Comparison of ENCODE assay signal across 24 cellular contexts in genomic region chr7:46071076-46071475, GRCh38.
DNase-seq lines count a peak whose midpoint lies in the region; FAIRE-seq and TF ChIP-seq lines count a peak whose summit lies in the region.
"Had no signal": no experiment of that assay in that cellular context is flagged by ENCODE, and none has a peak within 500 bp of the region (broad histone marks: within the 10 kb centered on the region; RNA-seq: fewer than 3 reads in every experiment).

No MANE protein-coding gene starts in this region.

- FAIRE-seq in frontal cortex (lab: Jason Lieb, UNC): no peak
- FAIRE-seq: A204.1, endometrium had no signal

- DNase-seq in MCF 10A (ENCODE audit: unreplicated experiment) (peak; percentile 45), breast epithelium (ENCODE audit: low spot score in 2 of 2) (no peak), astrocyte of the cerebellum (ENCODE audit: low read depth) (peak; percentile 87), fibroblast of villous mesenchyme (ENCODE audit: low read depth) (peak; percentile 37), iPS-NIHi7 (ENCODE audit: extremely low spot score) (no peak), NCI-H146 treated with DMSO at 0.1 percent for 48 hours (lab: John Stamatoyannopoulos, UW; ENCODE audit: unreplicated experiment) (no peak), glomerular visceral epithelial cell (ENCODE audit: extremely low spot score) (no peak), frontal cortex (ENCODE audit: low spot score in 2 of 2) (no peak)
- DNase-seq: activated CD4-positive, alpha-beta memory T cell treated with anti-CD3 and anti-CD28 coated beads for 36 hours; activated effector memory CD4-positive, alpha-beta T cell treated with anti-CD3 and anti-CD28 coated beads, Interleukin-2, amount 50 U/mL, for 16 hours; activated naive CD8-positive, alpha-beta T cell treated with anti-CD3 and anti-CD28 coated beads, Interleukin-2, amount 50 U/mL, for 24 hours; activated T-cell treated with anti-CD3 and anti-CD28 coated beads for 4 hours; Caco-2; DMS79 treated with DMSO at 0.1 percent for 48 hours; NCI-H146; NCI-H526; retina; tibial artery had no signal

- no peaks in the 10 kb centered on the region for H3K36me3 Mint-ChIP-seq in MCF 10A (ENCODE audit: insufficient read depth, unreplicated experiment)
- H3K36me3 Mint-ChIP-seq: activated CD4-positive, alpha-beta memory T cell treated with anti-CD3 and anti-CD28 coated beads for 36 hours; WTC11 had no signal

- TF ChIP-seq CTCF in MCF 10A (IDR thresholded peaks at IDR 0.05; ENCODE audit: unreplicated experiment): no peak
- no peak for TF ChIP-seq CTCF in breast epithelium (IDR thresholded peaks at IDR 0.05)
- TF ChIP-seq CTCF in astrocyte of the cerebellum (IDR thresholded peaks at IDR 0.05; ENCODE audit: low read depth, low read length, missing control alignments): no peak
- TF ChIP-seq CTCF in fibroblast of villous mesenchyme (IDR thresholded peaks at IDR 0.05; ENCODE audit: insufficient read depth, low read depth, low read length): no peak

- no peak overlapping the region for H3K27ac Mint-ChIP-seq in MCF 10A (ENCODE audit: low read depth, unreplicated experiment)
- H3K27ac Mint-ChIP-seq: activated CD4-positive, alpha-beta memory T cell treated with anti-CD3 and anti-CD28 coated beads for 36 hours; activated naive CD8-positive, alpha-beta T cell treated with anti-CD3 and anti-CD28 coated beads, Interleukin-2, amount 50 U/mL, for 24 hours; dendritic cell treated with granulocyte-macrophage colony-stimulating factor and Interleukin-4, amounts not matched to agents 40 ng/mL and 50 ng/mL, for 4 days; stimulated activated naive CD8-positive, alpha-beta T cell treated with anti-CD3 and anti-CD28 coated beads, Interleukin-15, Interleukin-2, amounts not matched to agents 100 ng/mL and 50 ng/mL, for 24 hours; WTC11 had no signal

- no peak for TF ChIP-seq POLR2A in breast epithelium (IDR thresholded peaks at IDR 0.05)

- in situ Hi-C loops in astrocyte of the cerebellum (cut with HindIII; ENCODE audit: low sequenced_read_pairs): no loop called here

- H3K27me3 ChIP-seq in breast epithelium: no peaks in the 10 kb centered on the region
- H3K27me3 ChIP-seq: cardiac muscle cell, tibial artery had no signal

- H3K4me1 Mint-ChIP-seq in MCF 10A (ENCODE audit: insufficient read depth, unreplicated experiment): peaks cover 7% of the 10 kb centered on the region
- H3K4me1 Mint-ChIP-seq: activated naive CD8-positive, alpha-beta T cell treated with anti-CD3 and anti-CD28 coated beads, Interleukin-2, amount 50 U/mL, for 24 hours had no signal

- intact Hi-C loops in MCF 10A (cut with micrococcal nuclease) (no loop called here), breast epithelium (cut with DNase I; ENCODE audit: low total_unique reads) (no loop called here)

- H3K9me3 Mint-ChIP-seq in MCF 10A (ENCODE audit: unreplicated experiment): no peaks in the 10 kb centered on the region
- H3K9me3 Mint-ChIP-seq: activated CD4-positive, alpha-beta memory T cell treated with anti-CD3 and anti-CD28 coated beads for 36 hours; activated naive CD8-positive, alpha-beta T cell treated with anti-CD3 and anti-CD28 coated beads, Interleukin-2, amount 50 U/mL, for 24 hours; stimulated activated naive CD8-positive, alpha-beta T cell treated with anti-CD3 and anti-CD28 coated beads, Interleukin-15, Interleukin-2, amounts not matched to agents 100 ng/mL and 50 ng/mL, for 24 hours; WTC11 had no signal

- H3K9me3 ChIP-seq in breast epithelium: no peaks in the 10 kb centered on the region
- H3K9me3 ChIP-seq: Caco-2, tibial artery had no signal

- no peaks in the 10 kb centered on the region for H3K36me3 ChIP-seq in breast epithelium
- H3K36me3 ChIP-seq: cardiac muscle cell, tibial artery had no signal

- POLR2A ChIA-PET in MCF 10A (lab: Yijun Ruan, JAX): interaction anchor here (0.6 kb wide), 1 partner anchor 1667 kb away, joined by 3 read pairs; no protein-coding TSS in a partner anchor

- H3K4me3 Mint-ChIP-seq in MCF 10A (ENCODE audit: unreplicated experiment): no peak overlapping the region
- H3K4me3 Mint-ChIP-seq: activated CD4-positive, alpha-beta memory T cell treated with anti-CD3 and anti-CD28 coated beads for 36 hours; activated naive CD8-positive, alpha-beta T cell treated with anti-CD3 and anti-CD28 coated beads, Interleukin-2, amount 50 U/mL, for 24 hours; dendritic cell treated with granulocyte-macrophage colony-stimulating factor and Interleukin-4, amounts not matched to agents 40 ng/mL and 50 ng/mL, for 4 days; stimulated activated naive CD8-positive, alpha-beta T cell treated with anti-CD3 and anti-CD28 coated beads, Interleukin-15, Interleukin-2, amounts not matched to agents 100 ng/mL and 50 ng/mL, for 24 hours; WTC11 had no signal

- H3K27ac ChIP-seq in breast epithelium: no peak overlapping the region
- H3K27ac ChIP-seq: cardiac muscle cell, tibial artery had no signal

- no TSS peak for BruUV-seq in MCF 10A (replicated peaks; lab: Mats Ljungman, UMichigan)

- CTCF ChIA-PET in MCF 10A (lab: Yijun Ruan, JAX): no interaction called here

- H3K27me3 Mint-ChIP-seq in MCF 10A (ENCODE audit: insufficient read depth, unreplicated experiment): no peaks in the 10 kb centered on the region
- H3K27me3 Mint-ChIP-seq: activated CD4-positive, alpha-beta memory T cell treated with anti-CD3 and anti-CD28 coated beads for 36 hours; activated naive CD8-positive, alpha-beta T cell treated with anti-CD3 and anti-CD28 coated beads, Interleukin-2, amount 50 U/mL, for 24 hours; dendritic cell treated with granulocyte-macrophage colony-stimulating factor and Interleukin-4, amounts not matched to agents 40 ng/mL and 50 ng/mL, for 4 days; stimulated activated naive CD8-positive, alpha-beta T cell treated with anti-CD3 and anti-CD28 coated beads, Interleukin-15, Interleukin-2, amounts not matched to agents 100 ng/mL and 50 ng/mL, for 24 hours had no signal

- H3K4me3 ChIP-seq in breast epithelium: no peak overlapping the region
- no peak overlapping the region for H3K4me3 ChIP-seq in astrocyte of the cerebellum (ENCODE audit: low read depth, low read length)
- no peak overlapping the region for H3K4me3 ChIP-seq in fibroblast of villous mesenchyme (ENCODE audit: low read depth, low read length)
- H3K4me3 ChIP-seq: cardiac muscle cell, tibial artery had no signal

- H3K4me1 ChIP-seq in breast epithelium: no peaks in the 10 kb centered on the region
- H3K4me1 ChIP-seq: Caco-2, tibial artery had no signal

Comparison
In these comparisons a context has a peak if more than half of its experiments do, and no peak if none do; other contexts are left out.
1. DNase-seq: peak in MCF 10A (single experiment), astrocyte of the cerebellum (single experiment) and fibroblast of villous mesenchyme (single experiment); none in breast epithelium (0 of 2), iPS-NIHi7 (single experiment), NCI-H146 treated with DMSO at 0.1 percent for 48 hours (single experiment), glomerular visceral epithelial cell (single experiment) and frontal cortex (0 of 2).